9 cellular contexts compared by ENCODE assay signal in the genomic region with DNA sequence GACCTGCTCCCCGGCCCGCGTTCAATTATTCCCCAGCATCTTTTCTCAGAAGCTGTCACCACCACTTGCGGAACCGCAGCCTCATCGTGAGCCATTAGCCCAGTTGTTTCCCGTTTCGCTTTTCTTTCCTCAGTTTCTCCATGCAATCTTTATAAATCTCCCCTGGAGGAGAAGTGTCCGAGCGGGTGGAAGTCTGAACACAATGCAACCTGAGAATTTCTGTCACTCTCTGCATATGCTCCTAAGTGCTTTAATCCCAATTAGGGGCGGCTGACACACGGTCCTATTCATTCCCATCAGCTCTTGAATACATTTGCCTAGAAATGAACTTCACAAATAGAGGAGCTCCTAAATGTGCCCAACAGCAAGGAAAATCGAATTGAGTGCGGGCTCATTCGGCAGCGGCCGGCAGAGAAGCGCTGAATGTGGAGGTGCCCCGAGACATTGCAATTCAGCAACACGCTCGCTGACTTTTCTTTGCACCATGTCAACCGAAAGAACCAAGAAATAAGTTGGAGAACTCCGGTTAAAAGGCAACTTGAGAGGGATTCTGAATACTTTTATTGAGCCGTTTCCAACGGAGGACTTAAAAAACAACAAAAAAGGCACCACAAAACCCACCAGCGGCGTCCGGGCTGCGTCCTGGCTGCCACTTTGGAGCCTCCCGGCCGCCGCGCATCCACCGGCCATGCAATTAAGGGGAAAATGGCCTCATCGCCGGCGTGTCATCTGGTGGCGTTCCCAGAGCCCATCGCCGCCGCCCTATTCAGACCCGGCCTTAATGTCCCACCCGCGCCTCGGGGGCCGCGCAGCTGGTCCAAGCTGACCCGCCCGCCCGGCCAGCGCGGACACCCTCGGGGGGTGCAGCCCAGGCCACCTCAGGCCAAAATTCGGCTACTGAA. TPM values are rescaled to one million over a fixed set of nuclear protein-coding genes. Genes with fewer than 3 reads are reported as not detected.
DNase-seq lines count a peak whose midpoint lies in the region; ATAC-seq and TF ChIP-seq lines count a peak whose summit lies in the region.
"Had no signal": no experiment of that assay in that cellular context is flagged by ENCODE, and none has a peak within 500 bp of the region (broad histone marks: within the 10 kb centered on the region; RNA-seq: fewer than 3 reads in every experiment).

No MANE protein-coding gene starts in this region.

- ATAC-seq in GM21526 (IDR thresholded peaks at IDR 0.05; ENCODE audit: low FRiP score, unreplicated experiment) (peak; percentile 3), GM21717 (IDR thresholded peaks at IDR 0.05; ENCODE audit: unreplicated experiment) (no peak), HG03280 (IDR thresholded peaks at IDR 0.05; ENCODE audit: unreplicated experiment) (no peak)

- POLR2A ChIA-PET in OCI-LY7 (lab: Charles Lee) = interaction anchor here (0.6 kb wide), 1 partner anchor 30 kb away, joined by 3 read pairs; no protein-coding TSS in a partner anchor

- no peak overlapping the region for H2AFZ ChIP-seq in OCI-LY7 (ENCODE audit: low read length)

- H3K4me2 ChIP-seq in OCI-LY7 (ENCODE audit: low read length) = no peak overlapping the region

- H3K9me3 ChIP-seq in BE2C = no peaks in the 10 kb centered on the region
- peaks cover 10% of the 10 kb centered on the region for H3K9me3 ChIP-seq in adipocyte (ENCODE audit: control insufficient read depth, low read length)
- no peaks in the 10 kb centered on the region for H3K9me3 ChIP-seq in OCI-LY7 (ENCODE audit: low read length)

- no peak overlapping the region for H3K27ac ChIP-seq in OCI-LY7 (ENCODE audit: low read depth, low read length, poor library complexity, severe bottlenecking)

- peaks cover 100% of the 10 kb centered on the region for H3K27me3 Mint-ChIP-seq in nephron (ENCODE audit: low read depth)

- TF ChIP-seq CTCF in BE2C (IDR thresholded peaks at IDR 0.05; ENCODE audit: low read depth, low read length) (no peak), nephron (IDR thresholded peaks at IDR 0.05; ENCODE audit: unreplicated experiment in 3 of 3) (no peak), OCI-LY7 (conservative IDR thresholded peaks at IDR 0.05; ENCODE audit: low read length) (no peak)

- no peaks in the 10 kb centered on the region for H3K9me2 ChIP-seq in OCI-LY7 (ENCODE audit: insufficient read depth, low read length)

- DNase-seq in BE2C = no peak
- no peak for DNase-seq in adipocyte (ENCODE audit: low read depth)
- DNase-seq in OCI-LY7 (ENCODE audit: low spot score) = no peak
- DNase-seq in activated CD4-positive, CD25-positive, alpha-beta regulatory T cell treated with anti-CD3 and anti-CD28 coated beads, Interleukin-2, amount 50 U/mL, for 72 hours = no peak

- intact Hi-C loops in OCI-LY7 (cut with micrococcal nuclease; ENCODE audit: unreplicated experiment) = no loop called here

- peaks cover 97% of the 10 kb centered on the region for H3K27me3 ChIP-seq in BE2C
- peaks cover 94% of the 10 kb centered on the region for H3K27me3 ChIP-seq in adipocyte (replicated peaks; ENCODE audit: control insufficient read depth, insufficient read depth, low read length)

- H3K36me3 Mint-ChIP-seq in nephron (ENCODE audit: low read depth) = no peaks in the 10 kb centered on the region

- no peak overlapping the region for H3K9ac ChIP-seq in adipocyte (ENCODE audit: low read length)

- H3K36me3 ChIP-seq in BE2C (no peaks in the 10 kb centered on the region), adipocyte (ENCODE audit: control insufficient read depth, insufficient read depth, low read length, severe bottlenecking) (no peaks in the 10 kb centered on the region), OCI-LY7 (ENCODE audit: insufficient read depth, low read length) (no peaks in the 10 kb centered on the region)

- peak overlapping the region; percentile 46 to 56 (median 55) for H3K4me3 Mint-ChIP-seq in nephron

- no peaks in the 10 kb centered on the region for H4K20me1 ChIP-seq in OCI-LY7 (ENCODE audit: insufficient read depth, low read length)

- H3K4me1 ChIP-seq in BE2C (no peaks in the 10 kb centered on the region), adipocyte (ENCODE audit: control insufficient read depth, insufficient read depth, low read length) (peaks cover 19% of the 10 kb centered on the region), OCI-LY7 (ENCODE audit: insufficient read depth, low read length, poor library complexity, severe bottlenecking) (no peaks in the 10 kb centered on the region)

- CTCF ChIA-PET in OCI-LY7 (lab: Charles Lee; ENCODE audit: unreplicated experiment) = no interaction called here

- H3K9me3 Mint-ChIP-seq in nephron = peaks cover 3% of the 10 kb centered on the region

- peaks cover 15% of the 10 kb centered on the region for H3K4me1 Mint-ChIP-seq in nephron

- H3K79me2 ChIP-seq in OCI-LY7 (ENCODE audit: insufficient read depth, low read depth, low read length) = no peaks in the 10 kb centered on the region

- H3K4me3 ChIP-seq in BE2C (ENCODE audit: low read depth, low read length) (peak overlapping the region; percentile 17), adipocyte (ENCODE audit: low read length) (peak overlapping the region; percentile 64), OCI-LY7 (ENCODE audit: low read depth, low read length, poor library complexity, severe bottlenecking) (no peak overlapping the region)

- BruUV-seq in OCI-LY7 (replicated peaks; lab: Mats Ljungman, UMichigan) = no TSS peak

- H3K27ac Mint-ChIP-seq in nephron = no peak overlapping the region

RNA-seq across cellular contexts. Expression of a gene that starts 3.9 kb away (rescaled TPM):
- polyA plus RNA-seq in BE2C (2012; ENCODE audit: insufficient read depth, insufficient read length, low read depth) = not detected
- 0.16 TPM in 1 of 2 replicates, not detected in the other for total RNA-seq in OCI-LY7 (2014; rRNA removed; shearing (Covaris generic))
- not detected in 2 replicates for total RNA-seq in OCI-LY7 (2022)
- total RNA-seq: lung microvascular endothelial cell had no signal

RNA-seq across cellular contexts. Expression of a gene that starts 34.3 kb away (rescaled TPM):
- 27.5 TPM for polyA plus RNA-seq in BE2C (2012; ENCODE audit: insufficient read depth, insufficient read length, low read depth)
- 53.4 and 58.4 TPM in 2 replicates for total RNA-seq in OCI-LY7 (2014; rRNA removed; shearing (Covaris generic))
- 89.1 and 91.9 TPM in 2 replicates for total RNA-seq in OCI-LY7 (2022)
